ENCODE assay signal across 15 cellular contexts in genomic region chr1:89698624-89699023, GRCh38.
DNase-seq lines count a peak whose midpoint lies in the region; ATAC-seq and TF ChIP-seq lines count a peak whose summit lies in the region.
"Had no signal": no experiment of that assay in that cellular context is flagged by ENCODE, and none has a peak within 500 bp of the region (broad histone marks: within the 10 kb centered on the region; RNA-seq: fewer than 3 reads in every experiment).

No MANE protein-coding gene starts in this region.

- H4K20me1 ChIP-seq in Loucy (ENCODE audit: insufficient read depth, low read length, poor library complexity, severe bottlenecking), result no peaks in the 10 kb centered on the region

- H3K9me3 ChIP-seq in CD8-positive, alpha-beta memory T cell (ENCODE audit: low read length), result no peaks in the 10 kb centered on the region
- no peaks in the 10 kb centered on the region for H3K9me3 ChIP-seq in Loucy (ENCODE audit: insufficient read depth, low read depth, low read length)
- H3K9me3 ChIP-seq: tibial nerve had no signal

- H3K27me3 ChIP-seq in CD8-positive, alpha-beta memory T cell (ENCODE audit: insufficient read depth, low read length, poor library complexity, severe bottlenecking), result no peaks in the 10 kb centered on the region
- no peaks in the 10 kb centered on the region for H3K27me3 ChIP-seq in Loucy (ENCODE audit: insufficient read depth, low read length, poor library complexity, severe bottlenecking)
- H3K27me3 ChIP-seq: tibial nerve had no signal

- peak overlapping the region; percentile 9 for H3K27ac ChIP-seq in CD8-positive, alpha-beta memory T cell (ENCODE audit: low read depth, low read length)
- H3K27ac ChIP-seq: RWPE1, tibial nerve had no signal

- POLR2A ChIA-PET in CD8-positive, alpha-beta memory T cell (lab: Charles Lee), result interaction anchor here (0.5 to 1.8 kb wide), 10 partner anchors 21 to 724 kb away, joined by 3 to 12 read pairs (median 4); partner anchors contain the start of gene LRRC8C
- POLR2A ChIA-PET in activated naive CD8-positive, alpha-beta T cell treated with anti-CD3 and anti-CD28 coated beads, Interleukin-2, amount 10 ng/mL, durations not matched to agents 7 days and 5 days (lab: Charles Lee), result interaction anchor here (0.7 to 1.8 kb wide), 3 partner anchors 28 to 87 kb away, joined by 3 to 6 read pairs (median 3); no protein-coding TSS in a partner anchor

- H3K27me3 Mint-ChIP-seq in CD8-positive, alpha-beta memory T cell, result no peaks in the 10 kb centered on the region
- no peaks in the 10 kb centered on the region for H3K27me3 Mint-ChIP-seq in activated naive CD8-positive, alpha-beta T cell treated with anti-CD3 and anti-CD28 coated beads, Interleukin-2, amount 10 ng/mL, durations not matched to agents 7 days and 5 days
- H3K27me3 Mint-ChIP-seq in natural killer cell treated with Interleukin-12 subunit alpha and Interleukin-12 subunit beta and Interleukin-15 and Interleukin-18, amount 100 ng/mL, for 72 hours, result no peaks in the 10 kb centered on the region
- H3K27me3 Mint-ChIP-seq in endothelial cell (ENCODE audit: unreplicated experiment), result no peaks in the 10 kb centered on the region

- H3K36me3 Mint-ChIP-seq in CD8-positive, alpha-beta memory T cell, result peaks cover 19 to 54% (median 27%) of the 10 kb centered on the region in 3 donors
- peaks cover 47% of the 10 kb centered on the region for H3K36me3 Mint-ChIP-seq in activated naive CD8-positive, alpha-beta T cell treated with anti-CD3 and anti-CD28 coated beads, Interleukin-2, amount 10 ng/mL, durations not matched to agents 7 days and 5 days
- peaks cover 14% of the 10 kb centered on the region for H3K36me3 Mint-ChIP-seq in natural killer cell treated with Interleukin-12 subunit alpha and Interleukin-12 subunit beta and Interleukin-15 and Interleukin-18, amount 100 ng/mL, for 72 hours
- no peaks in the 10 kb centered on the region for H3K36me3 Mint-ChIP-seq in endothelial cell (ENCODE audit: low read depth, unreplicated experiment)

- H3K27ac Mint-ChIP-seq in CD8-positive, alpha-beta memory T cell, result peak overlapping the region; percentile 68 to 99 (median 88)
- peak overlapping the region; percentile 83 for H3K27ac Mint-ChIP-seq in activated naive CD8-positive, alpha-beta T cell treated with anti-CD3 and anti-CD28 coated beads, Interleukin-2, amount 10 ng/mL, durations not matched to agents 7 days and 5 days
- H3K27ac Mint-ChIP-seq in natural killer cell treated with Interleukin-12 subunit alpha and Interleukin-12 subunit beta and Interleukin-15 and Interleukin-18, amount 100 ng/mL, for 72 hours, result peak overlapping the region; percentile 85 to 97
- H3K27ac Mint-ChIP-seq in endothelial cell (ENCODE audit: unreplicated experiment), result no peak overlapping the region

- no peak overlapping the region for H2AFZ ChIP-seq in Loucy (ENCODE audit: low read length)

- ATAC-seq in activated naive CD8-positive, alpha-beta T cell treated with anti-CD3 and anti-CD28 coated beads, Interleukin-2, amount 10 ng/mL, durations not matched to agents 7 days and 5 days (ENCODE audit: low read depth), result peak; percentile 31
- ATAC-seq in natural killer cell treated with Interleukin-12 subunit alpha and Interleukin-12 subunit beta and Interleukin-15 and Interleukin-18, amount 100 ng/mL, for 72 hours, result peak in 1 of 2 donors; percentile 49
- no peak for ATAC-seq in esophagus mucosa
- ATAC-seq: left lobe of liver had no signal

- TF ChIP-seq CTCF in Loucy (conservative IDR thresholded peaks at IDR 0.05; ENCODE audit: low read length) (no peak), endothelial cell (IDR thresholded peaks at IDR 0.05; ENCODE audit: unreplicated experiment) (no peak)

- peak overlapping the region; percentile 50 for H3K4me2 ChIP-seq in Loucy (ENCODE audit: low read depth, low read length, poor library complexity, severe bottlenecking)

- H3K9ac ChIP-seq in Loucy (ENCODE audit: low read depth, low read length, poor library complexity, severe bottlenecking), result peak overlapping the region; percentile 8

- H3K4me1 ChIP-seq in CD8-positive, alpha-beta memory T cell (ENCODE audit: insufficient read depth, low read length), result peaks cover 77% of the 10 kb centered on the region
- peaks cover 79% of the 10 kb centered on the region for H3K4me1 ChIP-seq in Loucy (ENCODE audit: insufficient read depth, low read length, poor library complexity, severe bottlenecking)

- H3K4me3 Mint-ChIP-seq in CD8-positive, alpha-beta memory T cell, result peak overlapping the region; percentile 47 to 86 (median 82)
- peak overlapping the region; percentile 54 for H3K4me3 Mint-ChIP-seq in activated naive CD8-positive, alpha-beta T cell treated with anti-CD3 and anti-CD28 coated beads, Interleukin-2, amount 10 ng/mL, durations not matched to agents 7 days and 5 days
- H3K4me3 Mint-ChIP-seq in natural killer cell treated with Interleukin-12 subunit alpha and Interleukin-12 subunit beta and Interleukin-15 and Interleukin-18, amount 100 ng/mL, for 72 hours, result peak overlapping the region; percentile 74
- no peak overlapping the region for H3K4me3 Mint-ChIP-seq in endothelial cell (ENCODE audit: unreplicated experiment)
- H3K4me3 Mint-ChIP-seq: nephron progenitor cell had no signal

- H3K4me3 ChIP-seq in CD8-positive, alpha-beta memory T cell (ENCODE audit: low read length), result peak overlapping the region; percentile 7
- H3K4me3 ChIP-seq in Loucy (ENCODE audit: low read length, poor library complexity, severe bottlenecking), result peak overlapping the region; percentile 6
- H3K4me3 ChIP-seq: tibial nerve had no signal

- CTCF ChIA-PET in CD8-positive, alpha-beta memory T cell (lab: Charles Lee), result interaction anchor here (1.8 to 2.7 kb wide), 2 partner anchors 14 to 65 kb away, joined by 4 to 16 read pairs; no protein-coding TSS in a partner anchor

- no peaks in the 10 kb centered on the region for H3K79me2 ChIP-seq in Loucy (ENCODE audit: insufficient read depth, low read length)

- H3F3A ChIP-seq in Loucy (ENCODE audit: low read depth), result 0 out of 2 replicates have a peak, but pooled peaks cover 3% of the 10 kb centered on the region

- no peak for DNase-seq in CD8-positive, alpha-beta memory T cell
- DNase-seq in activated naive CD8-positive, alpha-beta T cell treated with anti-CD3 and anti-CD28 coated beads, Interleukin-2, amount 10 ng/mL, durations not matched to agents 7 days and 5 days, result no peak
- no peak for DNase-seq in natural killer cell treated with Interleukin-12 subunit alpha and Interleukin-12 subunit beta and Interleukin-15 and Interleukin-18, amount 100 ng/mL, for 72 hours (ENCODE audit: low spot score)
- DNase-seq in Ammon's horn (ENCODE audit: low spot score) (no peak), endothelial cell (ENCODE audit: low spot score) (no peak)
- DNase-seq: GDM1, hippocampal formation, NCI-H774, nephron progenitor cell, retina had no signal

- no peaks in the 10 kb centered on the region for H3K9me2 ChIP-seq in Loucy (replicated peaks; ENCODE audit: low read depth, low read length)

- no peaks in the 10 kb centered on the region for H3K9me3 Mint-ChIP-seq in CD8-positive, alpha-beta memory T cell
- H3K9me3 Mint-ChIP-seq in activated naive CD8-positive, alpha-beta T cell treated with anti-CD3 and anti-CD28 coated beads, Interleukin-2, amount 10 ng/mL, durations not matched to agents 7 days and 5 days, result no peaks in the 10 kb centered on the region
- peaks cover 3% of the 10 kb centered on the region for H3K9me3 Mint-ChIP-seq in natural killer cell treated with Interleukin-12 subunit alpha and Interleukin-12 subunit beta and Interleukin-15 and Interleukin-18, amount 100 ng/mL, for 72 hours
- H3K9me3 Mint-ChIP-seq in endothelial cell (ENCODE audit: unreplicated experiment), result no peaks in the 10 kb centered on the region
- H3K9me3 Mint-ChIP-seq: nephron progenitor cell had no signal

- peaks cover 84 to 96% (median 95%) of the 10 kb centered on the region in 3 donors for H3K4me1 Mint-ChIP-seq in CD8-positive, alpha-beta memory T cell
- peaks cover 62% of the 10 kb centered on the region for H3K4me1 Mint-ChIP-seq in activated naive CD8-positive, alpha-beta T cell treated with anti-CD3 and anti-CD28 coated beads, Interleukin-2, amount 10 ng/mL, durations not matched to agents 7 days and 5 days
- H3K4me1 Mint-ChIP-seq in natural killer cell treated with Interleukin-12 subunit alpha and Interleukin-12 subunit beta and Interleukin-15 and Interleukin-18, amount 100 ng/mL, for 72 hours (ENCODE audit: low read depth in 2 of 2), result peaks cover 51 to 56% of the 10 kb centered on the region in 2 donors
- H3K4me1 Mint-ChIP-seq in endothelial cell (ENCODE audit: unreplicated experiment), result peaks cover 15% of the 10 kb centered on the region
- H3K4me1 Mint-ChIP-seq: nephron progenitor cell had no signal

- peaks cover 3% of the 10 kb centered on the region for H3K36me3 ChIP-seq in CD8-positive, alpha-beta memory T cell (ENCODE audit: insufficient read depth, low read length)
- no peaks in the 10 kb centered on the region for H3K36me3 ChIP-seq in Loucy (ENCODE audit: insufficient read depth, low read length)
